In genomic region chr7:90599038-90599437, GRCh38 we compare ENCODE assay signal across 20 cellular contexts. TPM values are rescaled to one million over a fixed set of nuclear protein-coding genes. Genes with fewer than 3 reads are reported as not detected.
DNase-seq lines count a peak whose midpoint lies in the region; ATAC-seq, FAIRE-seq and TF ChIP-seq lines count a peak whose summit lies in the region.
"Had no signal": no experiment of that assay in that cellular context is flagged by ENCODE, and none has a peak within 500 bp of the region (broad histone marks: within the 10 kb centered on the region; RNA-seq: fewer than 3 reads in every experiment).

No MANE protein-coding gene starts in this region.

- no peaks in the 10 kb centered on the region for H3K27me3 ChIP-seq in SK-N-SH (ENCODE audit: insufficient read depth)
- H3K27me3 ChIP-seq in pancreas, result no peaks in the 10 kb centered on the region
- H3K27me3 ChIP-seq: left lung, testis had no signal

- no peak for TF ChIP-seq EP300 in SK-N-SH (IDR thresholded peaks at IDR 0.05; ENCODE audit: borderline replicate concordance in 1 of 2, low read depth in 1 of 2, low read length in 1 of 2)

- no peaks in the 10 kb centered on the region for H3K9me3 ChIP-seq in SK-N-SH
- no peaks in the 10 kb centered on the region for H3K9me3 ChIP-seq in pancreas
- H3K9me3 ChIP-seq: left lung, testis had no signal

- H2AFZ ChIP-seq in SK-N-SH (ENCODE audit: low read depth), result no peak overlapping the region
- H2AFZ ChIP-seq: parathyroid adenoma had no signal

- H3K9me3 Mint-ChIP-seq in stimulated activated memory B cell treated with anti-CD40 and anti-IgM and Interleukin-4, amounts not matched to agents 10 μg/mL and 1 μg/mL and 100 μg/mL, for 72 hours, result no peaks in the 10 kb centered on the region
- H3K9me3 Mint-ChIP-seq: activated naive CD8-positive, alpha-beta T cell treated with anti-CD3 and anti-CD28 coated beads, Interleukin-2, amount 50 U/mL, for 24 hours; activated T-helper 1 cell treated with anti-CD3 and anti-CD28 coated beads, Interleukin-12 subunit alpha, Interleukin-12 subunit beta, Interleukin-2, Interleukin-4 antibody, amounts not matched to agents 30 ng/mL and 10 ng/mL and 1 ng/mL, durations not matched to agents 14 hours and 24 hours and 36 hours; T-helper 1 cell treated with Interleukin-12 subunit alpha and Interleukin-12 subunit beta and Interleukin-4 antibody, amounts not matched to agents 30 μg/mL and 1 μg/mL, for 36 hours had no signal

- H3K36me3 ChIP-seq in SK-N-SH (replicated peaks in 1 of 2; ENCODE audit: control insufficient read depth in 1 of 2, insufficient read depth in 2 of 2, low read length in 1 of 2) (peaks cover 0 to 6% of the 10 kb centered on the region in 2 experiments), pancreas (no peaks in the 10 kb centered on the region)
- H3K36me3 ChIP-seq: left lung had no signal

- POLR2A ChIA-PET in SK-N-SH (lab: Yijun Ruan, JAX), result no interaction called here

- no peak overlapping the region for H3K4me3 Mint-ChIP-seq in stimulated activated memory B cell treated with anti-CD40 and anti-IgM and Interleukin-4, amounts not matched to agents 10 μg/mL and 1 μg/mL and 100 μg/mL, for 72 hours
- H3K4me3 Mint-ChIP-seq: activated naive CD8-positive, alpha-beta T cell treated with anti-CD3 and anti-CD28 coated beads, Interleukin-2, amount 50 U/mL, for 24 hours; activated T-helper 1 cell treated with anti-CD3 and anti-CD28 coated beads, Interleukin-12 subunit alpha, Interleukin-12 subunit beta, Interleukin-2, Interleukin-4 antibody, amounts not matched to agents 30 ng/mL and 10 ng/mL and 1 ng/mL, durations not matched to agents 14 hours and 24 hours and 36 hours; T-helper 1 cell treated with Interleukin-12 subunit alpha and Interleukin-12 subunit beta and Interleukin-4 antibody, amounts not matched to agents 30 μg/mL and 1 μg/mL, for 36 hours had no signal

- TF ChIP-seq CTCF in SK-N-SH (IDR thresholded peaks at IDR 0.05), result no peak
- no peak for TF ChIP-seq CTCF in fibroblast of the aortic adventitia (IDR thresholded peaks at IDR 0.05; ENCODE audit: insufficient read depth, low read length)
- TF ChIP-seq CTCF in pancreas (IDR thresholded peaks at IDR 0.05), result no peak

- H3K4me3 ChIP-seq in SK-N-SH (ENCODE audit: low read depth in 2 of 2, low read length in 1 of 2) (peak overlapping the region in 1 of 2 experiments; percentile 40; a peak in 2 of 4 replicates), fibroblast of the aortic adventitia (ENCODE audit: low read depth, low read length) (no peak overlapping the region), pancreas (no peak overlapping the region)
- H3K4me3 ChIP-seq: left lung, testis had no signal

- no peak for FAIRE-seq in pancreas (lab: Jason Lieb, UNC)

- H3K36me3 Mint-ChIP-seq in stimulated activated memory B cell treated with anti-CD40 and anti-IgM and Interleukin-4, amounts not matched to agents 10 μg/mL and 1 μg/mL and 100 μg/mL, for 72 hours, result no peaks in the 10 kb centered on the region

- CTCF ChIA-PET in SK-N-SH (lab: Yijun Ruan, JAX), result interaction anchor here (1.1 to 4.9 kb wide), 4 partner anchors 29 to 436 kb away, joined by 4 to 39 read pairs (median 5); no protein-coding TSS in a partner anchor

- H3K9me2 ChIP-seq in SK-N-SH, result no peaks in the 10 kb centered on the region

- peaks cover 78% of the 10 kb centered on the region for H3K79me2 ChIP-seq in SK-N-SH (ENCODE audit: insufficient read depth)
- H3K79me2 ChIP-seq: parathyroid adenoma had no signal

- peaks cover 61% of the 10 kb centered on the region for H3K4me1 Mint-ChIP-seq in stimulated activated memory B cell treated with anti-CD40 and anti-IgM and Interleukin-4, amounts not matched to agents 10 μg/mL and 1 μg/mL and 100 μg/mL, for 72 hours

- no peak for TF ChIP-seq RAD21 in SK-N-SH (IDR thresholded peaks at IDR 0.05; ENCODE audit: low read length)

- peak overlapping the region; percentile 73 for H3K27ac Mint-ChIP-seq in stimulated activated memory B cell treated with anti-CD40 and anti-IgM and Interleukin-4, amounts not matched to agents 10 μg/mL and 1 μg/mL and 100 μg/mL, for 72 hours
- H3K27ac Mint-ChIP-seq: activated naive CD8-positive, alpha-beta T cell treated with anti-CD3 and anti-CD28 coated beads, Interleukin-2, amount 50 U/mL, for 24 hours; activated T-helper 1 cell treated with anti-CD3 and anti-CD28 coated beads, Interleukin-12 subunit alpha, Interleukin-12 subunit beta, Interleukin-2, Interleukin-4 antibody, amounts not matched to agents 30 ng/mL and 10 ng/mL and 1 ng/mL, durations not matched to agents 14 hours and 24 hours and 36 hours; T-helper 1 cell treated with Interleukin-12 subunit alpha and Interleukin-12 subunit beta and Interleukin-4 antibody, amounts not matched to agents 30 μg/mL and 1 μg/mL, for 36 hours had no signal

- WGBS in SK-N-SH (ENCODE audit: low lambda C conversion rate), result 53% methylated on average over 4 of the region's 4 CpGs
- WGBS in pancreas, 2 donors, result 54 to 62% methylated on average over 4 of the region's 4 CpGs

- intact Hi-C loops in pancreas (cut with DNase I), result no loop called here

- H3K27ac ChIP-seq in SK-N-SH (ENCODE audit: low read depth in 2 of 2, low read length in 1 of 2) (peak overlapping the region in 1 of 2 experiments; percentile 2; a peak in 2 of 4 replicates), pancreas (no peak overlapping the region)
- H3K27ac ChIP-seq: parathyroid adenoma, testis had no signal

- H3K9ac ChIP-seq in SK-N-SH, result no peak overlapping the region
- H3K9ac ChIP-seq: parathyroid adenoma had no signal

- ATAC-seq in stimulated activated memory B cell treated with anti-CD40 and anti-IgM and Interleukin-4, amounts not matched to agents 10 μg/mL and 1 μg/mL and 100 μg/mL, for 72 hours, result no peak
- ATAC-seq in pancreas (no peak), GM21619 (IDR thresholded peaks at IDR 0.05; ENCODE audit: unreplicated experiment) (no peak)
- ATAC-seq: activated naive CD8-positive, alpha-beta T cell treated with anti-CD3 and anti-CD28 coated beads, Interleukin-2, amount 50 U/mL, for 24 hours; left lung had no signal

- peaks cover 46% of the 10 kb centered on the region for H4K20me1 ChIP-seq in SK-N-SH (ENCODE audit: insufficient read depth)

- peak overlapping the region; percentile 18 for H3K4me2 ChIP-seq in SK-N-SH

- H3F3A ChIP-seq in SK-N-SH (replicated peaks; ENCODE audit: insufficient read depth), result peaks cover 19% of the 10 kb centered on the region

- H3K27me3 Mint-ChIP-seq in stimulated activated memory B cell treated with anti-CD40 and anti-IgM and Interleukin-4, amounts not matched to agents 10 μg/mL and 1 μg/mL and 100 μg/mL, for 72 hours, result no peaks in the 10 kb centered on the region

- H3K4me1 ChIP-seq in SK-N-SH (ENCODE audit: control insufficient read depth in 1 of 2, insufficient read depth in 2 of 2, low read depth in 1 of 2, low read length in 1 of 2) (peaks cover 13 to 32% of the 10 kb centered on the region in 2 experiments), pancreas (no peaks in the 10 kb centered on the region)
- H3K4me1 ChIP-seq: parathyroid adenoma, testis had no signal

- DNase-seq in ELR (ENCODE audit: low read depth) (peak; percentile 51), SK-N-SH (no peak), fibroblast of the aortic adventitia (ENCODE audit: low read depth) (peak; percentile 36), pancreas (no peak), NCI-H1694 (lab: John Stamatoyannopoulos, UW) (no peak)
- DNase-seq: activated naive CD8-positive, alpha-beta T cell treated with anti-CD3 and anti-CD28 coated beads, Interleukin-2, amount 50 U/mL, for 24 hours; caudate nucleus; DMS153; effector CD8-positive, alpha-beta T cell; left lung; NCI-H1930; NCI-H446 treated with DMSO at 0.1 percent for 48 hours; stimulated activated CD4-positive, alpha-beta T cell treated with anti-CD3 and anti-CD28 coated beads, Interleukin-4, amount 100 ng/mL, for 4 hours; stimulated activated CD8-positive, alpha-beta memory T cell treated with anti-CD3 and anti-CD28 coated beads, Interleukin-4, amount 100 ng/mL, for 48 hours; testis had no signal

TF ChIP-seq in SK-N-SH, 30 proteins besides CTCF, POLR2A, EP300 and RAD21 (continues in another document):
- TF ChIP-seq JUND (IDR thresholded peaks at IDR 0.05), result peak; percentile 37; the same call in 1 of the 2 replicates
- no peak for TF ChIP-seq YY1 (IDR thresholded peaks at IDR 0.05; ENCODE audit: low read depth)
- no peak for TF ChIP-seq SIN3A (IDR thresholded peaks at IDR 0.05; ENCODE audit: borderline replicate concordance, low read depth, low read length)
- no peak for TF ChIP-seq IRF3 (IDR thresholded peaks at IDR 0.05; ENCODE audit: low read depth, low read length)
- TF ChIP-seq TCF12 (IDR thresholded peaks at IDR 0.05), result peak; percentile 38; the same call in 1 of the 2 replicates
- no peak for TF ChIP-seq CHD2 (IDR thresholded peaks at IDR 0.05; ENCODE audit: low read length, partially characterized antibody)
- TF ChIP-seq SMC3 (IDR thresholded peaks at IDR 0.05; ENCODE audit: low read depth, low read length), result no peak
- TF ChIP-seq PBX3 (IDR thresholded peaks at IDR 0.05), result peak; percentile 6; the same call in 1 of the 2 replicates
- TF ChIP-seq NFIC (IDR thresholded peaks at IDR 0.05; ENCODE audit: borderline replicate concordance), result peak; percentile 9; the same call in 1 of the 2 replicates
- no peak for TF ChIP-seq FOXM1 (IDR thresholded peaks at IDR 0.05; ENCODE audit: low read depth)

RNA-seq across cellular contexts. Expression of gene CDK14, which starts 2.9 kb away (rescaled TPM):
- polyA plus RNA-seq in SK-N-SH (2012; rRNA removed), result 13.9 and 15.6 TPM in 2 replicates
- polyA plus RNA-seq in SK-N-SH (2012; cell fraction: cytosol; rRNA removed), result 21.5 and 23.1 TPM in 2 replicates
- polyA plus RNA-seq in SK-N-SH (2012; cell fraction: nucleus; rRNA removed), result 7.3 and 13.4 TPM in 2 replicates
- 26.7 and 44.8 TPM in 2 replicates for total RNA-seq in fibroblast of the aortic adventitia (ENCODE audit: low replicate concordance)
- 10 to 100 TPM; 17.6 to 48.3 (median 29.6) TPM for total RNA-seq in pancreas
- polyA plus RNA-seq in pancreas, result 1 to 10 TPM; 4.5 to 7.6 TPM

Comparison
In these comparisons a context has a peak if more than half of its experiments do, and no peak if none do; other contexts are left out.
1. DNase-seq: peak in ELR (single experiment) and fibroblast of the aortic adventitia (single experiment); none in SK-N-SH (single experiment), pancreas (0 of 6) and NCI-H1694 (single experiment).